1 cellular context compared by ENCODE assay signal in genomic region chr1:3459051-3459908, GRCh38.
TF ChIP-seq lines count a peak whose summit lies in the region.

No MANE protein-coding gene starts in this region.

TF ChIP-seq in WTC11, 78 proteins besides CTCF, POLR2A, EP300 and RAD21 (continued from another document):
- TF ChIP-seq ZMAT4 (CRISPR knock-in tag; IDR thresholded peaks at IDR 0.05) (no peak), FOXK1 (CRISPR knock-in tag; IDR thresholded peaks at IDR 0.05) (no peak), NFYB (CRISPR knock-in tag; conservative IDR thresholded peaks at IDR 0.05; ENCODE audit: low read depth) (no peak), GABPB1 (CRISPR knock-in tag; IDR thresholded peaks at IDR 0.05) (no peak), ZNF121 (CRISPR knock-in tag; IDR thresholded peaks at IDR 0.05) (no peak), PREB (CRISPR knock-in tag; IDR thresholded peaks at IDR 0.05; ENCODE audit: borderline replicate concordance) (no peak), TEAD1 (CRISPR knock-in tag; IDR thresholded peaks at IDR 0.05) (no peak)
- TF ChIP-seq, protein P1, sequence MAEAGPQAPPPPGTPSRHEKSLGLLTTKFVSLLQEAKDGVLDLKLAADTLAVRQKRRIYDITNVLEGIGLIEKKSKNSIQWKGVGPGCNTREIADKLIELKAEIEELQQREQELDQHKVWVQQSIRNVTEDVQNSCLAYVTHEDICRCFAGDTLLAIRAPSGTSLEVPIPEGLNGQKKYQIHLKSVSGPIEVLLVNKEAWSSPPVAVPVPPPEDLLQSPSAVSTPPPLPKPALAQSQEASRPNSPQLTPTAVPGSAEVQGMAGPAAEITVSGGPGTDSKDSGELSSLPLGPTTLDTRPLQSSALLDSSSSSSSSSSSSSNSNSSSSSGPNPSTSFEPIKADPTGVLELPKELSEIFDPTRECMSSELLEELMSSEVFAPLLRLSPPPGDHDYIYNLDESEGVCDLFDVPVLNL (CRISPR knock-in tag; IDR thresholded peaks at IDR 0.05; ENCODE audit: borderline replicate concordance, low read depth) = no peak
TF ChIP-seq in WTC11: peak in this region for 0.
